ENCODE assay signal across 8 cellular contexts in genomic region chr10:87659571-87660483, GRCh38. TPM values are rescaled to one million over a fixed set of nuclear protein-coding genes. Genes with fewer than 3 reads are reported as not detected.
DNase-seq lines count a peak whose midpoint lies in the region; TF ChIP-seq lines count a peak whose summit lies in the region.

TSS of gene PAPSS2 (plus strand) at chr10:87659878. CDS start at chr10:87659982, 104 bp downstream.

- TF ChIP-seq CTCF in HFF-Myc (IDR thresholded peaks at IDR 0.05; ENCODE audit: low read depth, low read length, missing control alignments) = peak; percentile 6
- TF ChIP-seq CTCF in colonic mucosa (IDR thresholded peaks at IDR 0.05) = no peak

- H3K27ac ChIP-seq in colonic mucosa = peak within 1 kb of the TSS; percentile 86

- H3K9me3 ChIP-seq in colonic mucosa = no peaks in the 10 kb centered on the region

- peak within 1 kb of the TSS; percentile 92 for H3K4me3 ChIP-seq in HFF-Myc (replicated peaks; ENCODE audit: low read depth, low read length)
- peak within 1 kb of the TSS; percentile 86 for H3K4me3 ChIP-seq in colonic mucosa

- DNase-seq in COLO668 (lab: John Stamatoyannopoulos, UW; ENCODE audit: unreplicated experiment) (peak; percentile 62), HFF-Myc (ENCODE audit: extremely low read depth, low read depth) (no peak), SW480 (ENCODE audit: low spot score) (peak; percentile 47), colonic mucosa (peak; percentile 72), kidney glomerular epithelial cell (lab: John Stamatoyannopoulos, UW) (peak; percentile 24), NCI-H2196 treated with DMSO at 0.1 percent for 48 hours (lab: John Stamatoyannopoulos, UW; ENCODE audit: unreplicated experiment) (no peak), T-helper 9 cell (no peak)
- DNase-seq in stimulated activated CD4-positive, alpha-beta T cell treated with anti-CD3 and anti-CD28 coated beads, Interleukin-15, amount 100 ng/mL, for 24 hours = peak; percentile 45

- no peaks in the 10 kb centered on the region for H3K36me3 ChIP-seq in colonic mucosa

- H3K4me1 ChIP-seq in colonic mucosa = no peaks in the 10 kb centered on the region

- H3K9ac ChIP-seq in colonic mucosa (ENCODE audit: low read depth in 2 of 2, low read length in 2 of 2) = peak within 1 kb of the TSS; percentile 90 to 93

- no peaks in the 10 kb centered on the region for H3K27me3 ChIP-seq in colonic mucosa

- intact Hi-C loops in colonic mucosa (cut with DNase I) = loop anchor here (5.0 to 10.0 kb wide), 2 partner anchors 112 to 125 kb away; no protein-coding TSS in a partner anchor

RNA-seq across cellular contexts. Expression of gene PAPSS2, which starts in this region (rescaled TPM):
- 100 to 1,000 TPM; 279 to 310 TPM for total RNA-seq in colonic mucosa

Comparison
In these comparisons a context has a peak if more than half of its experiments do, and no peak if none do; other contexts are left out.
1. DNase-seq: peak in COLO668 (single experiment), SW480 (single experiment), colonic mucosa (single experiment), kidney glomerular epithelial cell (single experiment) and stimulated activated CD4-positive, alpha-beta T cell treated with anti-CD3 and anti-CD28 coated beads, Interleukin-15, amount 100 ng/mL, for 24 hours (single experiment); none in HFF-Myc (single experiment), NCI-H2196 treated with DMSO at 0.1 percent for 48 hours (single experiment) and T-helper 9 cell (single experiment).